8 cellular contexts compared by ENCODE assay signal in genomic region chr17:76271669-76272540, GRCh38. TPM values are rescaled to one million over a fixed set of nuclear protein-coding genes. Genes with fewer than 3 reads are reported as not detected.
DNase-seq lines count a peak whose midpoint lies in the region; ATAC-seq and TF ChIP-seq lines count a peak whose summit lies in the region.

No MANE protein-coding gene starts in this region.

- H3K36me3 Mint-ChIP-seq in WTC11, result peaks cover 7% of the 10 kb centered on the region; the same call in 1 of the 2 replicates

- H3K18ac ChIP-seq in trophoblast cell (ENCODE audit: low read length), result no peak overlapping the region

- H3K27me3 ChIP-seq in trophoblast cell (ENCODE audit: insufficient read depth, low read length), result no peaks in the 10 kb centered on the region
- H3K27me3 ChIP-seq in aorta (ENCODE audit: control insufficient read depth in 1 of 2, insufficient read depth in 2 of 2, low read length in 1 of 2), result no peaks in the 10 kb centered on the region

- WGBS in trophoblast cell (ENCODE audit: extremely low coverage, insufficient coverage, insufficient read length), result no CpG with 5 or more reads among the region's 38 CpGs
- WGBS in aorta, 2 donors, result 23 to 30% methylated on average over 36 to 38 of the region's 38 CpGs

- no peaks in the 10 kb centered on the region for H3K79me2 ChIP-seq in trophoblast cell (ENCODE audit: control insufficient read depth, insufficient read depth, low read length, poor library complexity)

- no peaks in the 10 kb centered on the region for H3K9me3 ChIP-seq in trophoblast cell (ENCODE audit: insufficient read depth, low read depth, low read length)
- H3K9me3 ChIP-seq in aorta (ENCODE audit: control insufficient read depth, low read length), result no peaks in the 10 kb centered on the region

- peak overlapping the region; percentile 31 for H4K91ac ChIP-seq in trophoblast cell (ENCODE audit: low read depth, low read length)

- H3K9ac ChIP-seq in trophoblast cell (ENCODE audit: low read length), result no peak overlapping the region

- TF ChIP-seq CTCF in WTC11 (IDR thresholded peaks at IDR 0.05), result no peak

- POLR2A ChIA-PET in WTC11 (lab: Charles Lee), result interaction anchor here (0.7 to 1.3 kb wide), 4 partner anchors 10 to 166 kb away, joined by 3 to 4 read pairs (median 3); no protein-coding TSS in a partner anchor

- intact Hi-C loops in aorta (cut with DNase I), result no loop called here

- no peak overlapping the region for H4K12ac ChIP-seq in trophoblast cell (ENCODE audit: low read depth, low read length)

- CTCF ChIA-PET in WTC11 (lab: Charles Lee), result interaction anchor here (0.7 to 6.3 kb wide), 8 partner anchors 8 to 257 kb away, joined by 3 to 58 read pairs (median 6); no protein-coding TSS in a partner anchor

- no peak overlapping the region for H3K27ac Mint-ChIP-seq in WTC11

- no peaks in the 10 kb centered on the region for H3K27me3 Mint-ChIP-seq in WTC11 (ENCODE audit: low read depth)

- no peak overlapping the region for H3K4me2 ChIP-seq in trophoblast cell (ENCODE audit: low read length)

- H2AFZ ChIP-seq in trophoblast cell (ENCODE audit: insufficient read depth, low read length, poor library complexity), result no peak overlapping the region

- H3K4me1 ChIP-seq in trophoblast cell (ENCODE audit: control insufficient read depth in 1 of 2, insufficient read depth in 2 of 2, low read length in 2 of 2) (peaks cover 32 to 55% of the 10 kb centered on the region in 2 experiments), aorta (ENCODE audit: control insufficient read depth in 1 of 2, insufficient read depth in 2 of 2, low read length in 2 of 2) (no peaks in the 10 kb centered on the region)

- H2BK5ac ChIP-seq in trophoblast cell (ENCODE audit: low read depth, low read length, poor library complexity), result no peak overlapping the region

- no peak overlapping the region for H2BK12ac ChIP-seq in trophoblast cell (ENCODE audit: low read length)

- no peaks in the 10 kb centered on the region for H3K9me3 Mint-ChIP-seq in WTC11

- peak overlapping the region; percentile 15 for H4K8ac ChIP-seq in trophoblast cell (ENCODE audit: low read depth, low read length)

- DNase-seq in WTC11 (ENCODE audit: low spot score) (peak; percentile 45), ecto neural progenitor cell (ENCODE audit: low spot score) (peak; percentile 61), trophoblast cell (peak in 1 of 2 donors; percentile 38), aorta (peak in 1 of 2 donors; percentile 77), cerebellum (ENCODE audit: low spot score) (no peak), NCI-H69 (lab: John Stamatoyannopoulos, UW) (no peak)

- no peak overlapping the region for H3K27ac ChIP-seq in trophoblast cell (ENCODE audit: low read depth, low read length)
- H3K27ac ChIP-seq in aorta (ENCODE audit: low read depth in 1 of 2, low read length in 2 of 2), result no peak overlapping the region

- no peak overlapping the region for H3K14ac ChIP-seq in trophoblast cell (ENCODE audit: low read length)

- peaks cover 27% of the 10 kb centered on the region for H3K79me1 ChIP-seq in trophoblast cell (ENCODE audit: low read length)

- H2AK5ac ChIP-seq in trophoblast cell (ENCODE audit: low read length), result no peak overlapping the region

- ATAC-seq in GM18499 (IDR thresholded peaks at IDR 0.05; ENCODE audit: insufficient read depth, unreplicated experiment), result peak; percentile 25
- peak; percentile 55 for ATAC-seq in HG02678 (IDR thresholded peaks at IDR 0.05; ENCODE audit: unreplicated experiment)
- ATAC-seq in WTC11, result peak; percentile 45
- peak; percentile 1 for ATAC-seq in aorta (ENCODE audit: low FRiP score)

- H3K4ac ChIP-seq in trophoblast cell (ENCODE audit: low read depth, low read length), result no peak overlapping the region

- H3K4me3 ChIP-seq in trophoblast cell (ENCODE audit: low read depth, low read length), result no peak overlapping the region
- H3K4me3 ChIP-seq in aorta (ENCODE audit: low read length in 2 of 2), result peak overlapping the region in 1 of 2 donors; percentile 8

- H3K4me3 Mint-ChIP-seq in WTC11, result no peak overlapping the region

- H3K4me1 Mint-ChIP-seq in WTC11, result peaks cover 27% of the 10 kb centered on the region

- no peak overlapping the region for H2BK120ac ChIP-seq in trophoblast cell (ENCODE audit: insufficient read depth, low read length, poor library complexity)

- no peak overlapping the region for H3K23ac ChIP-seq in trophoblast cell (ENCODE audit: low read length)

- H3K36me3 ChIP-seq in trophoblast cell (ENCODE audit: control insufficient read depth in 1 of 2, insufficient read depth in 2 of 2, low read length in 2 of 2) (peaks cover 13 to 20% of the 10 kb centered on the region in 2 experiments), aorta (ENCODE audit: control insufficient read depth in 1 of 2, insufficient read depth in 2 of 2, low read length in 1 of 2) (no peaks in the 10 kb centered on the region)

TF ChIP-seq in WTC11, 78 proteins besides CTCF, POLR2A, EP300 and RAD21:
- no peak for TF ChIP-seq ZNF423 (CRISPR knock-in tag; IDR thresholded peaks at IDR 0.05)
- peak; percentile 60; the same call in 1 of the 2 replicates for TF ChIP-seq TP53 (CRISPR knock-in tag; IDR thresholded peaks at IDR 0.05)
- TF ChIP-seq USF2 (CRISPR knock-in tag; IDR thresholded peaks at IDR 0.05), result 0 out of 2 replicates have a peak, but pooled peaks have one; percentile 32
- TF ChIP-seq ZNF671 (CRISPR knock-in tag; IDR thresholded peaks at IDR 0.05), result no peak
- peak; percentile 23; the same call in 1 of the 2 replicates for TF ChIP-seq MAX (CRISPR knock-in tag; IDR thresholded peaks at IDR 0.05)

RNA-seq across cellular contexts. Expression of gene UBALD2, which starts 6.8 kb away (rescaled TPM):
- 24.4 to 30.3 TPM (median 28.2 TPM) in 3 replicates for total RNA-seq in WTC11 (2021)
- 277 and 287 TPM in 2 replicates for polyA plus RNA-seq in trophoblast cell (2013)
- total RNA-seq in aorta, result 10 to 100 TPM; 25.8 to 30.2 TPM
- polyA plus RNA-seq in aorta, result 10 to 100 TPM; 23.2 to 27.7 TPM
- total RNA-seq in cerebellum, result 5.4 TPM

RNA-seq across cellular contexts. Expression of gene RNF157, which starts 31.6 kb away (rescaled TPM):
- total RNA-seq in WTC11 (2021) (11.2 to 15.1 TPM (median 13.7 TPM) in 3 replicates), aorta (1 to 10 TPM; 1.7 to 2.0 TPM), cerebellum (33.8 TPM)
- polyA plus RNA-seq in trophoblast cell (2013), result 0.22 and 0.33 TPM in 2 replicates
- polyA plus RNA-seq in aorta, result 1 to 10 TPM in 1 of 2 donors, under 1 TPM in 1; 0.36 to 3.8 TPM

RNA-seq across cellular contexts. Expression of gene QRICH2, which starts 36.2 kb away (rescaled TPM):
- 1.5 to 3.2 TPM (median 2.7 TPM) in 3 replicates for total RNA-seq in WTC11 (2021)
- polyA plus RNA-seq in trophoblast cell (2013), result 0.69 and 1.00 TPM in 2 replicates
- total RNA-seq in aorta, result 1 to 10 TPM; 3.4 to 4.2 TPM
- 10 to 100 TPM in 1 of 2 donors, 1 to 10 TPM in 1; 1.4 to 12.8 TPM for polyA plus RNA-seq in aorta
- 15.9 TPM for total RNA-seq in cerebellum

Comparison
In these comparisons a context has a peak if more than half of its experiments do, and no peak if none do; other contexts are left out.
1. ATAC-seq: peak in every context shown above with its lines; median percentile 55 in HG02678; 45 in WTC11; 25 in GM18499; 1 in aorta.
2. DNase-seq: peak in WTC11 (single experiment) and ecto neural progenitor cell (single experiment); none in cerebellum (single experiment) and NCI-H69 (single experiment).